In genomic region chr2:197391220-197391717, GRCh38 we compare ENCODE assay signal across 16 cellular contexts. TPM values are rescaled to one million over a fixed set of nuclear protein-coding genes. Genes with fewer than 3 reads are reported as not detected.
DNase-seq lines count a peak whose midpoint lies in the region; ATAC-seq, FAIRE-seq and TF ChIP-seq lines count a peak whose summit lies in the region.
"Had no signal": no experiment of that assay in that cellular context is flagged by ENCODE, and none has a peak within 500 bp of the region (broad histone marks: within the 10 kb centered on the region; RNA-seq: fewer than 3 reads in every experiment).

No MANE protein-coding gene starts in this region.

- no TSS peak for BruUV-seq in GM12878 (replicated peaks; lab: Mats Ljungman, UMichigan)

- H3K36me3 ChIP-seq in GM12878 (ENCODE audit: control insufficient read depth in 2 of 2, insufficient read depth in 2 of 2, low read length in 1 of 2), result peaks cover 0 to 18% of the 10 kb centered on the region in 2 experiments; a peak in 3 of 4 replicates
- peaks cover 0 to 64% (median 23%) of the 10 kb centered on the region in 3 donors for H3K36me3 ChIP-seq in tibial nerve

- no peaks in the 10 kb centered on the region for H3K79me2 ChIP-seq in GM12878 (ENCODE audit: control insufficient read depth, insufficient read depth, low read length)

- H3K9me3 ChIP-seq in GM12878 (replicated peaks; ENCODE audit: control insufficient read depth, insufficient read depth, low read length) (no peaks in the 10 kb centered on the region), tibial nerve (no peaks in the 10 kb centered on the region)
- H3K9me3 ChIP-seq: BLaER1 treated with 17β-estradiol and CSF1 and Interleukin-3, amounts not matched to agents 10 nM and 100 nM had no signal

- H3K4me1 ChIP-seq in GM12878 (ENCODE audit: control insufficient read depth, insufficient read depth, low read length) (no peaks in the 10 kb centered on the region), tibial nerve (no peaks in the 10 kb centered on the region)
- H3K4me1 ChIP-seq: BLaER1 treated with 17β-estradiol and CSF1 and Interleukin-3, amounts not matched to agents 10 nM and 100 nM had no signal

- no peak for TF ChIP-seq RAD21 in GM12878 (IDR thresholded peaks at IDR 0.05; ENCODE audit: insufficient read depth, low read depth, low read length)

- POLR2A ChIA-PET in GM12878 (lab: Charles Lee), result no interaction called here

- peaks cover 59% of the 10 kb centered on the region for H3K36me3 Mint-ChIP-seq in activated T-cell treated with anti-CD3 and anti-CD28 coated beads, Interleukin-2, amount 50 U/mL, for 24 hours (ENCODE audit: low read depth)
- peaks cover 13% of the 10 kb centered on the region for H3K36me3 Mint-ChIP-seq in natural killer cell
- H3K36me3 Mint-ChIP-seq in natural killer cell treated with Interleukin-12 subunit alpha and Interleukin-12 subunit beta and Interleukin-15 and Interleukin-18, amount 100 ng/mL, for 72 hours, result peaks cover 11% of the 10 kb centered on the region

- DNase-seq in activated T-cell treated with anti-CD3 and anti-CD28 coated beads, Interleukin-2, amount 50 U/mL, for 24 hours, result no peak
- no peak for DNase-seq in activated T-cell treated with anti-CD3 and anti-CD28 coated beads, Interleukin-2, amount 50 U/mL, for 1 hour
- DNase-seq in natural killer cell, result no peak
- no peak for DNase-seq in natural killer cell treated with Interleukin-12 subunit alpha and Interleukin-12 subunit beta and Interleukin-15 and Interleukin-18, amount 100 ng/mL, for 72 hours (ENCODE audit: low spot score)
- DNase-seq in GM12878 (ENCODE audit: low read depth, low spot score), result no peak
- no peak for DNase-seq in left colon
- DNase-seq in tibial nerve (ENCODE audit: low spot score in 2 of 2), result no peak
- DNase-seq: 8988T; Calu3; CD4-positive, CD25-positive, alpha-beta regulatory T cell; DMS 273 treated with DMSO at 0.1 percent for 48 hours; IMR-90 had no signal

- peaks cover 3% of the 10 kb centered on the region for H3K4me1 Mint-ChIP-seq in activated T-cell treated with anti-CD3 and anti-CD28 coated beads, Interleukin-2, amount 50 U/mL, for 24 hours (ENCODE audit: low read depth)
- no peaks in the 10 kb centered on the region for H3K4me1 Mint-ChIP-seq in natural killer cell
- H3K4me1 Mint-ChIP-seq in natural killer cell treated with Interleukin-12 subunit alpha and Interleukin-12 subunit beta and Interleukin-15 and Interleukin-18, amount 100 ng/mL, for 72 hours (ENCODE audit: low read depth in 2 of 2), result no peaks in the 10 kb centered on the region

- 100% methylated on average over 1 of the region's 1 CpG for WGBS in GM12878 (ENCODE audit: insufficient coverage, insufficient replicate concordance, low lambda C conversion rate, missing lambda C conversion rate)
- 93 to 98% methylated on average over 1 of the region's 1 CpG for WGBS in tibial nerve, 2 donors

- CTCF ChIA-PET in GM12878 (lab: Yijun Ruan, JAX), result interaction anchor here (0.7 to 1.4 kb wide), 2 partner anchors 107 to 206 kb away, joined by 3 read pairs; no protein-coding TSS in a partner anchor

- in situ Hi-C loops in GM12878 (cut with MboI), result loop anchor here (25.0 kb wide), 1 partner anchor 604 kb away; the partner anchor contains the start of gene GTF3C3

- TF ChIP-seq CTCF in natural killer cell (IDR thresholded peaks at IDR 0.05) (no peak), GM12878 (IDR thresholded peaks at IDR 0.05 in 2 of 3, conservative IDR thresholded peaks at IDR 0.05 in 1 of 3; ENCODE audit: control insufficient read depth in 2 of 3, extremely low read depth in 1 of 3, insufficient read depth in 1 of 3, low read depth in 3 of 3, low read length in 3 of 3) (no peak), tibial nerve (IDR thresholded peaks at IDR 0.05) (no peak)

- no peak for TF ChIP-seq EP300 in GM12878 (IDR thresholded peaks at IDR 0.05; ENCODE audit: borderline replicate concordance in 1 of 2, control insufficient read depth in 1 of 2, low read depth in 2 of 2, low read length in 2 of 2)
- no peak for TF ChIP-seq EP300 in tibial nerve (IDR thresholded peaks at IDR 0.05)

- no peaks in the 10 kb centered on the region for H3K9me3 Mint-ChIP-seq in activated T-cell treated with anti-CD3 and anti-CD28 coated beads, Interleukin-2, amount 50 U/mL, for 24 hours
- H3K9me3 Mint-ChIP-seq in natural killer cell, result no peaks in the 10 kb centered on the region
- no peaks in the 10 kb centered on the region for H3K9me3 Mint-ChIP-seq in natural killer cell treated with Interleukin-12 subunit alpha and Interleukin-12 subunit beta and Interleukin-15 and Interleukin-18, amount 100 ng/mL, for 72 hours
- H3K9me3 Mint-ChIP-seq: CD4-positive, CD25-positive, alpha-beta regulatory T cell had no signal

- TF ChIP-seq POLR2A in GM12878 (IDR thresholded peaks at IDR 0.05; ENCODE audit: low read depth, low read length) (no peak), tibial nerve (IDR thresholded peaks at IDR 0.05) (no peak)

- RAD21 ChIA-PET in GM12878 (lab: Charles Lee; ENCODE audit: unreplicated experiment), result no interaction called here

- H3K27me3 ChIP-seq in GM12878 (replicated peaks in 1 of 2; ENCODE audit: control insufficient read depth in 2 of 2, insufficient read depth in 2 of 2, low read length in 1 of 2), result no peaks in the 10 kb centered on the region
- no peaks in the 10 kb centered on the region for H3K27me3 ChIP-seq in tibial nerve
- H3K27me3 ChIP-seq: BLaER1 treated with 17β-estradiol and CSF1 and Interleukin-3, amounts not matched to agents 10 nM and 100 nM had no signal

- intact Hi-C loops in natural killer cell (cut with micrococcal nuclease) (no loop called here), GM12878 (cut with micrococcal nuclease; ENCODE audit: unreplicated experiment) (no loop called here), left colon (cut with DNase I, micrococcal nuclease) (no loop called here)

- FAIRE-seq in GM12878 (lab: Jason Lieb, UNC), result no peak
- FAIRE-seq: GM19239 had no signal

- H3K27ac ChIP-seq in GM12878 (ENCODE audit: control insufficient read depth, insufficient read depth) (no peak overlapping the region), tibial nerve (no peak overlapping the region)
- H3K27ac ChIP-seq: BLaER1 treated with 17β-estradiol and CSF1 and Interleukin-3, amounts not matched to agents 10 nM and 100 nM had no signal

- no peak overlapping the region for H3K4me3 Mint-ChIP-seq in activated T-cell treated with anti-CD3 and anti-CD28 coated beads, Interleukin-2, amount 50 U/mL, for 24 hours
- H3K4me3 Mint-ChIP-seq in natural killer cell, result no peak overlapping the region
- H3K4me3 Mint-ChIP-seq in natural killer cell treated with Interleukin-12 subunit alpha and Interleukin-12 subunit beta and Interleukin-15 and Interleukin-18, amount 100 ng/mL, for 72 hours, result no peak overlapping the region
- H3K4me3 Mint-ChIP-seq: CD4-positive, CD25-positive, alpha-beta regulatory T cell had no signal

- H2AFZ ChIP-seq in GM12878 (ENCODE audit: control insufficient read depth, low read depth, low read length), result no peak overlapping the region

- ATAC-seq in natural killer cell (peak in 2 of 3 donors; percentile 15 to 23), GM12878 (peak; percentile 33), left colon (peak; percentile 6), HG02763 (IDR thresholded peaks at IDR 0.05; ENCODE audit: unreplicated experiment) (no peak)
- no peak for ATAC-seq in natural killer cell treated with Interleukin-12 subunit alpha and Interleukin-12 subunit beta and Interleukin-15 and Interleukin-18, amount 100 ng/mL, for 72 hours
- ATAC-seq: HCT116 had no signal

- no peaks in the 10 kb centered on the region for H3K27me3 Mint-ChIP-seq in activated T-cell treated with anti-CD3 and anti-CD28 coated beads, Interleukin-2, amount 50 U/mL, for 24 hours
- H3K27me3 Mint-ChIP-seq in natural killer cell (ENCODE audit: low read depth in 2 of 2), result no peaks in the 10 kb centered on the region
- no peaks in the 10 kb centered on the region for H3K27me3 Mint-ChIP-seq in natural killer cell treated with Interleukin-12 subunit alpha and Interleukin-12 subunit beta and Interleukin-15 and Interleukin-18, amount 100 ng/mL, for 72 hours

- H3K9ac ChIP-seq in GM12878 (ENCODE audit: control insufficient read depth, insufficient read depth, low read length), result no peak overlapping the region
- H3K9ac ChIP-seq: BLaER1 treated with 17β-estradiol and CSF1 and Interleukin-3, amounts not matched to agents 10 nM and 100 nM had no signal

- H4K20me1 ChIP-seq in GM12878 (ENCODE audit: control insufficient read depth, insufficient read depth), result no peaks in the 10 kb centered on the region

- SMC1A ChIA-PET in GM12878 (lab: Charles Lee; ENCODE audit: uncharacterized antibody, unreplicated experiment), result interaction anchor here (0.6 kb wide), 1 partner anchor 403 kb away, joined by 3 read pairs; no protein-coding TSS in a partner anchor

- H3K27ac Mint-ChIP-seq in activated T-cell treated with anti-CD3 and anti-CD28 coated beads, Interleukin-2, amount 50 U/mL, for 24 hours, result peak overlapping the region; percentile 44
- H3K27ac Mint-ChIP-seq in natural killer cell, result no peak overlapping the region
- no peak overlapping the region for H3K27ac Mint-ChIP-seq in natural killer cell treated with Interleukin-12 subunit alpha and Interleukin-12 subunit beta and Interleukin-15 and Interleukin-18, amount 100 ng/mL, for 72 hours
- H3K27ac Mint-ChIP-seq: CD4-positive, CD25-positive, alpha-beta regulatory T cell had no signal

- H3K4me2 ChIP-seq in GM12878 (ENCODE audit: control insufficient read depth, insufficient read depth), result no peak overlapping the region
- H3K4me2 ChIP-seq: BLaER1 treated with 17β-estradiol and CSF1 and Interleukin-3, amounts not matched to agents 10 nM and 100 nM had no signal

- H3K4me3 ChIP-seq in GM12878 (no peak overlapping the region), tibial nerve (no peak overlapping the region)
- H3K4me3 ChIP-seq: BLaER1 treated with 17β-estradiol and CSF1 and Interleukin-3, amounts not matched to agents 10 nM and 100 nM had no signal

RNA-seq across cellular contexts. Expression of gene SF3B1, which starts 43.6 kb away (rescaled TPM):
- 100 to 1,000 TPM; 387 to 472 (median 447) TPM for total RNA-seq in natural killer cell
- 100 to 1,000 TPM; 272 to 287 TPM for total RNA-seq in natural killer cell treated with Interleukin-12 subunit alpha and Interleukin-12 subunit beta and Interleukin-15 and Interleukin-18, amount 100 ng/mL, for 72 hours
- 1,461 and 1,609 TPM in 2 replicates for total RNA-seq in GM12878 (2013; cell fraction: nucleolus; rRNA removed)
- total RNA-seq in GM12878 (2014; rRNA removed), result 236 and 277 TPM in 2 replicates
- total RNA-seq in GM12878 (2014; rRNA removed; fragmentation: Illumina TruSeq; extraction: Trizol), result 241 and 248 TPM in 2 replicates
- total RNA-seq in GM12878 (2021), result 262 and 263 TPM in 2 replicates
- 149 TPM for polyA plus RNA-seq in GM12878 (2011; ENCODE audit: low read depth)
- 565 and 880 TPM in 2 replicates for polyA plus RNA-seq in GM12878 (2011; rRNA removed)
- polyA plus RNA-seq in GM12878 (2011; cell fraction: cytosol; rRNA removed), result 149 and 276 TPM in 2 replicates
- 1,214 and 1,398 TPM in 2 replicates for polyA plus RNA-seq in GM12878 (2011; cell fraction: nucleus; rRNA removed)
- 229 and 264 TPM in 2 replicates for polyA plus RNA-seq in GM12878 (2012)
- 324 and 460 TPM in 2 replicates for polyA plus RNA-seq in GM12878 (2014; fragmentation: Illumina TruSeq; extraction: Trizol)
- polyA plus RNA-seq in GM12878 (2014; fragmentation: Nextera tagmentation; extraction: Ambion mirVana), result 100 to 1,000 TPM; 163 to 170 TPM
- polyA plus RNA-seq in GM12878 (2014; rRNA removed), result 150 and 191 TPM in 2 replicates
- 100 to 1,000 TPM; 232 to 246 TPM for polyA plus RNA-seq in GM12878 (2016; fragmentation: Nextera tagmentation; extraction: Ambion mirVana)
- 301 and 769 TPM in 2 replicates for polyA minus RNA-seq in GM12878 (2011; rRNA and poly(A)+ RNA removed)
- 57.1 and 80.7 TPM in 2 replicates for polyA minus RNA-seq in GM12878 (2011; cell fraction: cytosol; rRNA and poly(A)+ RNA removed)
- polyA minus RNA-seq in GM12878 (2011; cell fraction: nucleus; rRNA and poly(A)+ RNA removed), result 245 and 280 TPM in 2 replicates
- 100 to 1,000 TPM; 193 to 201 TPM for total RNA-seq in left colon
- total RNA-seq in tibial nerve, result 100 to 1,000 TPM; 274 to 335 (median 303) TPM

Comparison
In these comparisons a context has a peak if more than half of its experiments do, and no peak if none do; other contexts are left out.
1. ATAC-seq: peak in natural killer cell (2 of 3), GM12878 (single experiment) and left colon (single experiment); none in natural killer cell treated with Interleukin-12 subunit alpha and Interleukin-12 subunit beta and Interleukin-15 and Interleukin-18, amount 100 ng/mL, for 72 hours (0 of 2) and HG02763 (single experiment).